ENCODE assay signal across 6 cellular contexts in the genomic region with DNA sequence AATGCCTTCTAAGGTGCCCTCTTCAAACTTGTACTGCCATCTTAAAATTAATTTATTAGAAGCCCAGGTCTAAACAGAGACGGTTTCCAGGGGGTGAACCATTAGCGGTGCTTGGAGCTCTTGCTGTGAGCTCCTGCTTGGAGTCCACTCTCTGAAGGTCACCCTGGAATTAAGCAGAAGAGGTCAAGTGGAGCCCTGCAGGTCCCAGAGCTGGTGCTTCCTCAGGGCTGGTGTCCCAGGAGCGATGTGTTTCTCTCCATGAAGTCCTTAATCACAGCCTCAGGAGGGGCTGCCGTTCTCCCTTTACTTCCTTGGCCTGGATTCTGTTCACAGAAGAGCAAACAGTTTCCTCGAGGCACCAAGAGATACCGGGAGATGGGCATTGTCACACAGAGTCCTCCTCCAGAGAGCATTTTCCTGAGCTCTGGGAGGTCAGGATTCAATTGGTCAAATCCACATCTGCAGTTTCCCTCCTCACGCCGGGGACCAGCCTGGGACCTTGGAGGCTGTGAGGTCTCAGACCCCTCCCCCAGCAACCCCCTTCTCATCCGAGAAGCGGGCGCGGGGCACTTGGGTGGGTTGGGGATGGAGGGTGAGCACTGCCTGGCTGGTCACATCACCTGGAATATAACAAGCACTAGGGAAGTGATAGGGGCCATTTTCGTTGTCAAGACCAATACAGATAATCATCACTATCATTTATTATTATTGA.
"Had no signal": no experiment of that assay in that cellular context is flagged by ENCODE, and none has a peak within 500 bp of the region (broad histone marks: within the 10 kb centered on the region; RNA-seq: fewer than 3 reads in every experiment).

No MANE protein-coding gene starts in this region.

- DNase-seq: HFFc6, IMR-90 had no signal

- H3K9me3 ChIP-seq: HAP-1 had no signal

- H3K4me2 ChIP-seq: GM23338 had no signal

- ATAC-seq: HCT116, K562 had no signal

- H3K4me3 Mint-ChIP-seq: GM23338, HFFc6 had no signal

- H3K4me1 ChIP-seq: HAP-1 had no signal

- H3K36me3 ChIP-seq: HAP-1 had no signal

- H3K27ac Mint-ChIP-seq: HFFc6 had no signal

- H3K4me3 ChIP-seq: GM23338, HAP-1, K562 had no signal

- H2AFZ ChIP-seq: GM23338 had no signal
